9 cellular contexts compared by ENCODE assay signal in the genomic region with DNA sequence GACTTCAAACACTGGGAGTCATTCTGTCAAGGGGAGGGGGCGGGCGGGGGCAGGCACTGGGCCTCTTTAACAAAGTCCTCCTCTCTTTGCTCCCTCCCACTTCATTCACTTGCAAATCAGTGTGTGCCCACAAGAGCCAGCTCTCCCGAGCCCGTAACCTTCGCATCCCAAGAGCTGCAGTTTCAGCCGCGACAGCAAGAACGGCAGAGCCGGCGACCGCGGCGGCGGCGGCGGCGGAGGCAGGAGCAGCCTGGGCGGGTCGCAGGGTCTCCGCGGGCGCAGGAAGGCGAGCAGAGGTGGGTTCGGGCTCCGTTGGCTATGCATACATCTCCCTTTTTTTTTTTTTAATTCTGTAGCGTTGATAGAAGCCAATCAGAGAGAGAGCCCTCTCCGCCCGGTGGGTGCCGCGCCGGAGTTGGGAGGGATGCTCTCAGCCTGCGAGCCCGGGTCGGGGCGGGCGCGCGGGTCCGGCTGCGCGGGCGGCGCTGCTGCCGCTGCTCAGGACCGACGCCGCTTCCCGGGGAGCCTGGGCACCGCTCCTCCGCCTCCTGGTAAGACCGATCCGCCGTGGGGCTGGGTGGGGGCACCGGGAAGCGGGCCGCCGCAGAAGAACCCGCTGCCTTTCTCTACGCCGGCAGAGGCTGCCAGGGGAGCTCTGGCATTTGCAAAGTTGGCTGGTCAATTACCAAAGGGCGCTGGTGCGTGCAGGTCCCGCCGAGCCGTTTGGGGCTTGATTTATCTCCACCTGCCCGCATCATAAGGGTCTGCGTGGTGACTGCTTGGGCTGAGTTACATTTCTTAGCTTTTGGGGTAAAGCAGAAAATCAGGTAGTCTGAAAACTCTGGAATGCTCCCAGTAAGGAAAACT. TPM values are rescaled to one million over a fixed set of nuclear protein-coding genes. Genes with fewer than 3 reads are reported as not detected.
DNase-seq lines count a peak whose midpoint lies in the region; ATAC-seq and TF ChIP-seq lines count a peak whose summit lies in the region.
"Had no signal": no experiment of that assay in that cellular context is flagged by ENCODE, and none has a peak within 500 bp of the region (broad histone marks: within the 10 kb centered on the region; RNA-seq: fewer than 3 reads in every experiment).

A gene (plus strand): TSS at position 96 of the 867 bp plus-strand sequence. CDS start 73,788 bp downstream, outside the sequence.

- peak in 2 of 56 donors; percentile 10 to 17 for TF ChIP-seq CTCF in dorsolateral prefrontal cortex (IDR thresholded peaks at IDR 0.05 in 54 of 56, conservative IDR thresholded peaks at IDR 0.05 in 2 of 56; ENCODE audit: low read depth in 1 of 56, partially characterized antibody in 56 of 56)
- no peak for TF ChIP-seq CTCF in lower lobe of right lung (IDR thresholded peaks at IDR 0.05)
- no peak for TF ChIP-seq CTCF in transverse colon (IDR thresholded peaks at IDR 0.05)
- no peak for TF ChIP-seq CTCF in GM10266 (IDR thresholded peaks at IDR 0.05; ENCODE audit: control insufficient read depth, insufficient read depth, low read depth, missing control alignments)

- H3K27me3 ChIP-seq in dorsolateral prefrontal cortex (peaks cover 0 to 16% (median 0%) of the 10 kb centered on the region in 45 donors), lower lobe of right lung (ENCODE audit: low read depth) (peaks cover 31% of the 10 kb centered on the region), transverse colon (peaks cover 62% of the 10 kb centered on the region)

- no peak for TF ChIP-seq EP300 in transverse colon (IDR thresholded peaks at IDR 0.05; ENCODE audit: low read depth)

- in situ Hi-C loops in Caki2 (cut with HindIII; ENCODE audit: low pct_unique_long_range_greater_than_20kb, low sequenced_read_pairs), result no loop called here
- in situ Hi-C loops in transverse colon (cut with MboI; ENCODE audit: low pct_ligation_motif_present in 1 of 4, low pct_unique_long_range_greater_than_20kb in 1 of 4, low sequenced_read_pairs in 3 of 4), result no loop called here

- peak within 1 kb of the TSS in 55 of 59 donors; percentile 5 to 90 (median 67) for H3K27ac ChIP-seq in dorsolateral prefrontal cortex
- peak within 1 kb of the TSS; percentile 44 for H3K27ac ChIP-seq in lower lobe of right lung
- peak within 1 kb of the TSS in 1 of 4 donors; percentile 29 for H3K27ac ChIP-seq in transverse colon

- WGBS in transverse colon (ENCODE audit: low coverage in 1 of 2), 2 donors, result 7 to 20% methylated on average over 5 to 44 of the region's 67 CpGs

- no peak for TF ChIP-seq POLR2A in transverse colon (IDR thresholded peaks at IDR 0.05)

- DNase-seq in Caki2 (ENCODE audit: low read depth) (peak; percentile 77), NCI-H2227 treated with DMSO at 0.1 percent for 48 hours (lab: John Stamatoyannopoulos, UW) (peak; percentile 22), dorsolateral prefrontal cortex (peak in 8 of 10 donors; percentile 29 to 67 (median 48)), lower lobe of right lung (peak; percentile 47), transverse colon (peak; percentile 9), SW480 (ENCODE audit: low spot score) (no peak), GM10266 (ENCODE audit: extremely low spot score) (no peak)

- H3K36me3 ChIP-seq in lower lobe of right lung, result no peaks in the 10 kb centered on the region
- H3K36me3 ChIP-seq in transverse colon, result no peaks in the 10 kb centered on the region

- ATAC-seq in lower lobe of right lung, result peak; percentile 68 to 76
- no peak for ATAC-seq in HG03280 (IDR thresholded peaks at IDR 0.05; ENCODE audit: unreplicated experiment)

- H3K9me3 ChIP-seq in lower lobe of right lung (no peaks in the 10 kb centered on the region), transverse colon (no peaks in the 10 kb centered on the region)

- peak within 1 kb of the TSS; percentile 49 to 79 (median 67) for H3K4me3 ChIP-seq in dorsolateral prefrontal cortex
- peak within 1 kb of the TSS; percentile 49 for H3K4me3 ChIP-seq in lower lobe of right lung
- H3K4me3 ChIP-seq in transverse colon, result peak within 1 kb of the TSS in 3 of 4 donors; percentile 14 to 47 (median 32)

- intact Hi-C loops in dorsolateral prefrontal cortex (cut with DNase I) (no loop called here), lower lobe of right lung (cut with DNase I) (no loop called here), transverse colon (cut with DNase I; ENCODE audit: low total_unique reads) (no loop called here)

- peaks cover 12% of the 10 kb centered on the region for H3K4me1 ChIP-seq in lower lobe of right lung
- peaks cover 4 to 26% (median 13%) of the 10 kb centered on the region in 4 donors for H3K4me1 ChIP-seq in transverse colon

RNA-seq across cellular contexts. Expression of the gene that starts here (rescaled TPM):
- total RNA-seq in Caki2 (2014; rRNA removed; shearing (Covaris generic); ENCODE audit: low replicate concordance), result 76.6 and 83.8 TPM in 2 replicates
- total RNA-seq in dorsolateral prefrontal cortex (10 to 100 TPM in 117 of 120 experiments, 1 to 10 TPM in 3; 9.0 to 28.7 (median 19.0) TPM), lower lobe of right lung (7.2 TPM), transverse colon (1 to 10 TPM in 2 of 4 donors, under 1 TPM in 2; 0.60 to 1.2 (median 0.93) TPM)
- total RNA-seq: endothelial cell of umbilical vein had no signal

Comparison
In these comparisons a context has a peak if more than half of its experiments do, and no peak if none do; other contexts are left out.
1. DNase-seq: peak in Caki2 (single experiment), NCI-H2227 treated with DMSO at 0.1 percent for 48 hours (single experiment), dorsolateral prefrontal cortex (8 of 10), lower lobe of right lung (single experiment) and transverse colon (single experiment); none in SW480 (single experiment) and GM10266 (single experiment).
2. Peak in every context shown above with its lines, with median percentiles within 50 percentile points of each other: H3K4me3 ChIP-seq.